8 cellular contexts compared by ENCODE assay signal in the genomic region with DNA sequence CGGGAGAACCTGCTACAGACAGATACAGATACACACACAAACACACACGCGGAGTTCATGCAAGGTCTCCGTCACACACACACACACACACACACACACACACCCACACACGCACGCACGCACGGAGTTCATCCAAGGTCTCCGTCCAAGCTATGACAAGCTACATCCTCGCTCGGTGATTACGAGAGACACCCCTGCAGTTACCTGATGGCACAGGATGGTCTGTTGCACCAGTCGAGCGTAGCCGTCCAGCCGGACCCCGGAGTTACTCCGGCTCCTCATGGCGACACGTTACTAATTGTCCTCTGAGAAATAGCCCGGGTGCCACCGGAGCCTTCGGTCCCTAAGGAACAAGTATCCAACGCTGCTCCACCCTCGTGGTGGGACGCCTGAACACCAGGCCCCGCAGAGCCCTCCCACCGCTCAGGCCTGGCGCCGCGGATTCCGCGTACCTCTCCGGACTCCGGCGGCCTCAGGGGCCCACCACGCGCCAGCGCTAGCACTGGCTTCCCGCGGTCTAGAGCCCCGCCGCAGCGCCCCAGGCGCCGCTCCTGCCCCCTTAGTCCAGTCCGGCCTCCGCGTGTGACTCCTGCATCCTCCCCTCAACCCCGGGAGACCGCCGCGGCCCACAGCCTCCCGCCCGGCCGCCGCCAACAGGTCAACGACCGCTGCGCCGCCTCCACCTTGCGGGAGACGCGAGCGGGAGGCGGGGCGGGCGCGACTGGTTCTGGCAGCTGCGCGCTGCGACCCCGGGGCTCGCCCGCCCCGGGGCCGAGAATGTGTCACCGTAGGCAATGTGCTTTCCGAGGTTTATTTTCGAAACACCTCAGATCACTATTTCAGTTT. TPM values are rescaled to one million over a fixed set of nuclear protein-coding genes. Genes with fewer than 3 reads are reported as not detected.
DNase-seq lines count a peak whose midpoint lies in the region; ATAC-seq and TF ChIP-seq lines count a peak whose summit lies in the region.
"Not testable (repeated sequence)": the region's sequence is repeated elsewhere in the genome, so short reads cannot be mapped to it uniquely, and the experiment has no call there.

Gene PHKA1 (minus strand): TSS at position 708 of the 846 bp plus-strand sequence. CDS start 426 bp downstream, at position 282.

- not testable (repeated sequence) for H3K27me3 Mint-ChIP-seq in neural progenitor cell (ENCODE audit: insufficient read depth, low read depth)
- peaks cover 11 to 22% of the 10 kb centered on the region in 2 donors for H3K27me3 Mint-ChIP-seq in stimulated activated naive B cell treated with anti-CD40 and anti-IgM and Interleukin-4, amounts not matched to agents 10 μg/mL and 1 μg/mL and 100 μg/mL, for 72 hours

- peak within 1 kb of the TSS; percentile 27 for H2AFZ ChIP-seq in neural progenitor cell (replicated peaks)

- not testable (repeated sequence) for H3K36me3 Mint-ChIP-seq in neural progenitor cell; stimulated activated naive B cell treated with anti-CD40 and anti-IgM and Interleukin-4, amounts not matched to agents 10 μg/mL and 1 μg/mL and 100 μg/mL, for 72 hours

- H3K79me2 ChIP-seq in neural progenitor cell (ENCODE audit: low read depth), result not testable (repeated sequence)

- intact Hi-C loops in left ventricle myocardium inferior (cut with micrococcal nuclease), result not testable (repeated sequence)

- peak; percentile 1 for DNase-seq in DMS153 treated with DMSO at 0.1 percent for 48 hours (lab: John Stamatoyannopoulos, UW; ENCODE audit: unreplicated experiment)
- DNase-seq in NCI-H2227 (lab: John Stamatoyannopoulos, UW; ENCODE audit: unreplicated experiment), result peak; percentile 63
- peak; percentile 22 to 40 for DNase-seq in activated CD4-positive, alpha-beta T cell treated with anti-CD3 and anti-CD28 coated beads for 24 hours (ENCODE audit: low read depth in 2 of 2)
- not testable (repeated sequence) for DNase-seq in brain microvascular endothelial cell
- peak; percentile 38 for DNase-seq in left ventricle myocardium inferior
- DNase-seq in neural progenitor cell (ENCODE audit: low spot score), result peak; percentile 62
- DNase-seq in stimulated activated naive B cell treated with anti-CD40 and anti-IgM and Interleukin-4, amounts not matched to agents 10 μg/mL and 1 μg/mL and 100 μg/mL, for 72 hours, result peak; percentile 3

- not testable (repeated sequence) for H3K36me3 ChIP-seq in brain microvascular endothelial cell (replicated peaks); left ventricle myocardium inferior; neural progenitor cell

- ATAC-seq in HG02571 (IDR thresholded peaks at IDR 0.05; ENCODE audit: unreplicated experiment), result peak; percentile 61
- ATAC-seq in stimulated activated naive B cell treated with anti-CD40 and anti-IgM and Interleukin-4, amounts not matched to agents 10 μg/mL and 1 μg/mL and 100 μg/mL, for 72 hours (replicated peaks), result peak; percentile 79 to 83

- peak within 1 kb of the TSS; percentile 84 for H3K4me3 Mint-ChIP-seq in neural progenitor cell
- peak within 1 kb of the TSS; percentile 79 to 83 for H3K4me3 Mint-ChIP-seq in stimulated activated naive B cell treated with anti-CD40 and anti-IgM and Interleukin-4, amounts not matched to agents 10 μg/mL and 1 μg/mL and 100 μg/mL, for 72 hours

- H3K9me3 ChIP-seq in left ventricle myocardium inferior (replicated peaks); neural progenitor cell (ENCODE audit: low read depth): not testable (repeated sequence)

- H3K27me3 ChIP-seq in brain microvascular endothelial cell (replicated peaks); left ventricle myocardium inferior (ENCODE audit: low read depth); neural progenitor cell: not testable (repeated sequence)

- H4K20me1 ChIP-seq in neural progenitor cell (ENCODE audit: low read depth), result not testable (repeated sequence)

- in situ Hi-C loops in brain microvascular endothelial cell (cut with HindIII; ENCODE audit: low pct_ligation_motif_present, low sequenced_read_pairs), result not testable (repeated sequence)

- not testable (repeated sequence) for H3K4me1 Mint-ChIP-seq in neural progenitor cell; stimulated activated naive B cell treated with anti-CD40 and anti-IgM and Interleukin-4, amounts not matched to agents 10 μg/mL and 1 μg/mL and 100 μg/mL, for 72 hours

- peaks cover 12% of the 10 kb centered on the region for H3K9me3 Mint-ChIP-seq in neural progenitor cell
- H3K9me3 Mint-ChIP-seq in stimulated activated naive B cell treated with anti-CD40 and anti-IgM and Interleukin-4, amounts not matched to agents 10 μg/mL and 1 μg/mL and 100 μg/mL, for 72 hours, result not testable (repeated sequence)

- H3F3A ChIP-seq in neural progenitor cell (ENCODE audit: low read depth), result not testable (repeated sequence)

- peak within 1 kb of the TSS; percentile 74 for H3K4me2 ChIP-seq in neural progenitor cell

- peaks cover 14% of the 10 kb centered on the region for H3K4me1 ChIP-seq in left ventricle myocardium inferior
- H3K4me1 ChIP-seq in neural progenitor cell, result not testable (repeated sequence)

- H3K27ac ChIP-seq in brain microvascular endothelial cell (peak within 1 kb of the TSS; percentile 22), left ventricle myocardium inferior (replicated peaks) (peak within 1 kb of the TSS; percentile 89)
- H3K27ac ChIP-seq in neural progenitor cell, result not testable (repeated sequence)

- peak within 1 kb of the TSS; percentile 60 for H3K27ac Mint-ChIP-seq in neural progenitor cell
- H3K27ac Mint-ChIP-seq in stimulated activated naive B cell treated with anti-CD40 and anti-IgM and Interleukin-4, amounts not matched to agents 10 μg/mL and 1 μg/mL and 100 μg/mL, for 72 hours, result not testable (repeated sequence)

- H3K4me3 ChIP-seq in brain microvascular endothelial cell (ENCODE audit: low read depth, low read length), result peak within 1 kb of the TSS; percentile 58
- H3K4me3 ChIP-seq in left ventricle myocardium inferior, result peak within 1 kb of the TSS; percentile 68
- H3K4me3 ChIP-seq in neural progenitor cell, result peak within 1 kb of the TSS; percentile 48

- H3K9ac ChIP-seq in neural progenitor cell, result not testable (repeated sequence)

- not testable (repeated sequence) for TF ChIP-seq CTCF in brain microvascular endothelial cell (IDR thresholded peaks at IDR 0.05; ENCODE audit: low read depth, low read length, missing control alignments); left ventricle myocardium inferior (IDR thresholded peaks at IDR 0.05; ENCODE audit: borderline replicate concordance); neural progenitor cell (IDR thresholded peaks at IDR 0.05)

RNA-seq across cellular contexts. Expression of gene PHKA1, which starts in this region (rescaled TPM):
- 18.1 TPM for total RNA-seq in left ventricle myocardium inferior
- 5.1 and 5.2 TPM in 2 replicates for total RNA-seq in neural progenitor cell (ENCODE audit: low replicate concordance)
